Comparison of ENCODE assay signal across 14 cellular contexts in genomic region chr19:14511245-14511625, GRCh38. TPM values are rescaled to one million over a fixed set of nuclear protein-coding genes. Genes with fewer than 3 reads are reported as not detected.
DNase-seq lines count a peak whose midpoint lies in the region; ATAC-seq and TF ChIP-seq lines count a peak whose summit lies in the region.
"Had no signal": no experiment of that assay in that cellular context is flagged by ENCODE, and none has a peak within 500 bp of the region (broad histone marks: within the 10 kb centered on the region; RNA-seq: fewer than 3 reads in every experiment).

No MANE protein-coding gene starts in this region.

- no peaks in the 10 kb centered on the region for H3K9me3 Mint-ChIP-seq in stimulated activated naive CD8-positive, alpha-beta T cell treated with anti-CD3 and anti-CD28 coated beads, Interleukin-15, amount 100 ng/mL, for 72 hours
- H3K9me3 Mint-ChIP-seq: T-helper 2 cell treated with Interferon-gamma antibody and Interleukin-4, amounts not matched to agents 5 μg/mL and 100 μg/mL, for 36 hours had no signal

- 0 out of 2 replicates have a peak overlapping the region, but pooled peaks have one; percentile 31 for H3K4me2 ChIP-seq in SK-N-SH
- H3K4me2 ChIP-seq in fibroblast of lung (ENCODE audit: extremely low read depth, insufficient read depth, low read length) = no peak overlapping the region
- H3K4me2 ChIP-seq in skeletal muscle satellite cell (ENCODE audit: low read length) = peak overlapping the region; percentile 80

- H3K36me3 ChIP-seq in SK-N-SH (replicated peaks in 1 of 2; ENCODE audit: control insufficient read depth in 1 of 2, insufficient read depth in 2 of 2, low read length in 1 of 2) (peaks cover 21 to 25% of the 10 kb centered on the region in 2 experiments), fibroblast of lung (ENCODE audit: control insufficient read depth, insufficient read depth, low read length) (peaks cover 20% of the 10 kb centered on the region), skeletal muscle satellite cell (ENCODE audit: insufficient read depth, low read length) (peaks cover 26% of the 10 kb centered on the region)

- no peak overlapping the region for H3K4me3 Mint-ChIP-seq in T-helper 17 cell
- H3K4me3 Mint-ChIP-seq in stimulated activated naive CD8-positive, alpha-beta T cell treated with anti-CD3 and anti-CD28 coated beads, Interleukin-15, amount 100 ng/mL, for 72 hours = no peak overlapping the region
- H3K4me3 Mint-ChIP-seq: T-helper 2 cell treated with Interferon-gamma antibody and Interleukin-4, amounts not matched to agents 5 μg/mL and 100 μg/mL, for 36 hours had no signal

- 89% methylated on average over 4 of the region's 4 CpGs for WGBS in SK-N-SH (ENCODE audit: low lambda C conversion rate)

- H3K4me3 ChIP-seq in SK-N-SH (ENCODE audit: low read depth in 2 of 2, low read length in 1 of 2) = no peak overlapping the region
- H3K4me3 ChIP-seq in fibroblast of lung (replicated peaks in 1 of 4; ENCODE audit: control extremely low read depth in 1 of 4, insufficient read depth in 1 of 4, low read depth in 3 of 4, low read length in 4 of 4) = no peak overlapping the region
- peak overlapping the region; percentile 41 for H3K4me3 ChIP-seq in skeletal muscle satellite cell (ENCODE audit: low read length)
- H3K4me3 ChIP-seq: colonic mucosa had no signal

- TF ChIP-seq RAD21 in SK-N-SH (IDR thresholded peaks at IDR 0.05; ENCODE audit: low read length) = no peak

- no peaks in the 10 kb centered on the region for H3K9me2 ChIP-seq in SK-N-SH

- POLR2A ChIA-PET in SK-N-SH (lab: Yijun Ruan, JAX) = no interaction called here

- TF ChIP-seq CTCF in SK-N-SH (IDR thresholded peaks at IDR 0.05) (no peak), fibroblast of lung (conservative IDR thresholded peaks at IDR 0.05 in 1 of 2, IDR thresholded peaks at IDR 0.05 in 1 of 2; ENCODE audit: low read depth in 1 of 2, low read length in 2 of 2) (no peak)

- H3K4me1 Mint-ChIP-seq in T-helper 17 cell = peaks cover 35% of the 10 kb centered on the region
- H3K4me1 Mint-ChIP-seq in stimulated activated naive CD8-positive, alpha-beta T cell treated with anti-CD3 and anti-CD28 coated beads, Interleukin-15, amount 100 ng/mL, for 72 hours = peaks cover 69% of the 10 kb centered on the region

- H3K9me3 ChIP-seq in SK-N-SH = no peaks in the 10 kb centered on the region
- H3K9me3 ChIP-seq in T-helper 17 cell (ENCODE audit: control insufficient read depth, low read length, poor library complexity, severe bottlenecking) = no peaks in the 10 kb centered on the region
- no peaks in the 10 kb centered on the region for H3K9me3 ChIP-seq in fibroblast of lung (ENCODE audit: control insufficient read depth, insufficient read depth, low read depth, low read length)
- H3K9me3 ChIP-seq in skeletal muscle satellite cell (replicated peaks; ENCODE audit: low read length) = no peaks in the 10 kb centered on the region
- H3K9me3 ChIP-seq: colonic mucosa had no signal

- H2AFZ ChIP-seq in SK-N-SH (ENCODE audit: low read depth) (no peak overlapping the region), fibroblast of lung (ENCODE audit: low read length) (no peak overlapping the region)

- no peak for DNase-seq in SK-N-SH
- no peak for DNase-seq in T-helper 17 cell
- DNase-seq in fibroblast of lung (ENCODE audit: low read depth in 2 of 2) = no peak
- no peak for DNase-seq in NCI-H345 treated with DMSO at 0.1 percent for 48 hours (lab: John Stamatoyannopoulos, UW; ENCODE audit: unreplicated experiment)
- DNase-seq in GF-D8 (lab: John Stamatoyannopoulos, UW) = no peak
- no peak for DNase-seq in stimulated activated naive CD8-positive, alpha-beta T cell treated with anti-CD3 and anti-CD28 coated beads, Interleukin-15, amount 100 ng/mL, for 72 hours
- DNase-seq: 8988T, colonic mucosa, DMS79 treated with DMSO at 0.1 percent for 48 hours, NCI-H1105 treated with DMSO at 0.1 percent for 48 hours had no signal

- H3K27me3 ChIP-seq in SK-N-SH (ENCODE audit: insufficient read depth) (no peaks in the 10 kb centered on the region), fibroblast of lung (ENCODE audit: control insufficient read depth, insufficient read depth, low read length) (no peaks in the 10 kb centered on the region), skeletal muscle satellite cell (ENCODE audit: control insufficient read depth, insufficient read depth, low read length) (no peaks in the 10 kb centered on the region)
- H3K27me3 ChIP-seq: colonic mucosa had no signal

- no peaks in the 10 kb centered on the region for H3K27me3 Mint-ChIP-seq in T-helper 17 cell
- no peaks in the 10 kb centered on the region for H3K27me3 Mint-ChIP-seq in stimulated activated naive CD8-positive, alpha-beta T cell treated with anti-CD3 and anti-CD28 coated beads, Interleukin-15, amount 100 ng/mL, for 72 hours

- CTCF ChIA-PET in SK-N-SH (lab: Yijun Ruan, JAX) = interaction anchor here (1.9 kb wide), 1 partner anchor 27 kb away, joined by 4 read pairs; no protein-coding TSS in a partner anchor

- H3K36me3 Mint-ChIP-seq in T-helper 17 cell (ENCODE audit: low read depth) = peaks cover 4% of the 10 kb centered on the region

- H3K4me1 ChIP-seq in SK-N-SH (ENCODE audit: control insufficient read depth in 1 of 2, insufficient read depth in 2 of 2, low read depth in 1 of 2, low read length in 1 of 2) (peaks cover 12 to 21% of the 10 kb centered on the region in 2 experiments; a peak in 2 of 4 replicates), fibroblast of lung (ENCODE audit: control insufficient read depth, extremely low read depth, insufficient read depth, low read length) (peaks cover 30% of the 10 kb centered on the region), skeletal muscle satellite cell (ENCODE audit: control insufficient read depth, insufficient read depth, low read length) (peaks cover 47% of the 10 kb centered on the region)

- TF ChIP-seq EP300 in SK-N-SH (IDR thresholded peaks at IDR 0.05; ENCODE audit: borderline replicate concordance in 1 of 2, low read depth in 1 of 2, low read length in 1 of 2) = no peak

- no peak overlapping the region for H3K9ac ChIP-seq in SK-N-SH
- H3K9ac ChIP-seq in fibroblast of lung (ENCODE audit: insufficient read depth, low read length) = no peak overlapping the region
- H3K9ac ChIP-seq in skeletal muscle satellite cell (ENCODE audit: low read depth, low read length) = no peak overlapping the region

- H4K20me1 ChIP-seq in SK-N-SH (ENCODE audit: insufficient read depth) = peaks cover 22% of the 10 kb centered on the region
- H4K20me1 ChIP-seq in fibroblast of lung (ENCODE audit: control insufficient read depth, extremely low read depth, insufficient read depth, low read length) = no peaks in the 10 kb centered on the region

- peak overlapping the region; percentile 99 for H3K27ac Mint-ChIP-seq in T-helper 17 cell
- H3K27ac Mint-ChIP-seq in stimulated activated naive CD8-positive, alpha-beta T cell treated with anti-CD3 and anti-CD28 coated beads, Interleukin-15, amount 100 ng/mL, for 72 hours = peak overlapping the region in 1 of 2 donors; percentile 83
- H3K27ac Mint-ChIP-seq: T-helper 2 cell treated with Interferon-gamma antibody and Interleukin-4, amounts not matched to agents 5 μg/mL and 100 μg/mL, for 36 hours had no signal

- peak overlapping the region in 1 of 2 experiments; percentile 80; a peak in 2 of 4 replicates for H3K27ac ChIP-seq in SK-N-SH (ENCODE audit: low read depth in 2 of 2, low read length in 1 of 2)
- peak overlapping the region; percentile 70 for H3K27ac ChIP-seq in fibroblast of lung (ENCODE audit: insufficient read depth, low read length)

- H3K79me2 ChIP-seq in SK-N-SH (ENCODE audit: insufficient read depth) (peaks cover 25% of the 10 kb centered on the region), fibroblast of lung (ENCODE audit: control insufficient read depth, insufficient read depth, low read length) (peaks cover 22% of the 10 kb centered on the region)

- ATAC-seq in SK-N-SH treated with all-trans-retinoic acid at 6 μM for 48 hours (no peak; the same call in 2 of the 3 replicates), T-helper 17 cell (no peak)
- no peak for ATAC-seq in stimulated activated naive CD8-positive, alpha-beta T cell treated with anti-CD3 and anti-CD28 coated beads, Interleukin-15, amount 100 ng/mL, for 72 hours

- peaks cover 45% of the 10 kb centered on the region for H3F3A ChIP-seq in SK-N-SH (replicated peaks; ENCODE audit: insufficient read depth)

RNA-seq across cellular contexts. Expression of gene DNAJB1, which starts 7.0 kb away (rescaled TPM):
- polyA plus RNA-seq in SK-N-SH (2012; rRNA removed) = 95.7 and 103 TPM in 2 replicates
- polyA plus RNA-seq in SK-N-SH (2012; cell fraction: cytosol; rRNA removed) = 95.9 and 110 TPM in 2 replicates
- 65.8 and 66.3 TPM in 2 replicates for polyA plus RNA-seq in SK-N-SH (2012; cell fraction: nucleus; rRNA removed)
- 100 to 1,000 TPM; 483 to 558 TPM for total RNA-seq in T-helper 17 cell
- 77.3 and 87.7 TPM in 2 replicates for total RNA-seq in fibroblast of lung
- 87.3 and 148 TPM in 2 replicates for polyA plus RNA-seq in fibroblast of lung
- polyA plus RNA-seq in fibroblast of lung (2012) = 69.4 and 112 TPM in 2 replicates
- 85.1 and 207 TPM in 2 replicates for polyA minus RNA-seq in fibroblast of lung (ENCODE audit: low replicate concordance)
- total RNA-seq in skeletal muscle satellite cell (2012; rRNA removed) = 74.3 and 74.9 TPM in 2 replicates

RNA-seq across cellular contexts. Expression of gene GIPC1, which starts 15.3 kb away (rescaled TPM):
- polyA plus RNA-seq in SK-N-SH (2012; rRNA removed) = 138 and 144 TPM in 2 replicates
- polyA plus RNA-seq in SK-N-SH (2012; cell fraction: cytosol; rRNA removed) = 64.3 and 109 TPM in 2 replicates
- polyA plus RNA-seq in SK-N-SH (2012; cell fraction: nucleus; rRNA removed) = 108 and 111 TPM in 2 replicates
- 10 to 100 TPM; 34.8 to 38.6 TPM for total RNA-seq in T-helper 17 cell
- total RNA-seq in fibroblast of lung = 80.1 and 129 TPM in 2 replicates
- polyA plus RNA-seq in fibroblast of lung = 57.3 and 72.5 TPM in 2 replicates
- polyA plus RNA-seq in fibroblast of lung (2012) = 106 and 144 TPM in 2 replicates
- 45.0 and 58.4 TPM in 2 replicates for polyA minus RNA-seq in fibroblast of lung (ENCODE audit: low replicate concordance)
- 133 and 141 TPM in 2 replicates for total RNA-seq in skeletal muscle satellite cell (2012; rRNA removed)

RNA-seq across cellular contexts. Expression of gene TECR, which starts 18.2 kb away (rescaled TPM):
- 87.9 and 110 TPM in 2 replicates for polyA plus RNA-seq in SK-N-SH (2012; rRNA removed)
- 32.4 and 57.6 TPM in 2 replicates for polyA plus RNA-seq in SK-N-SH (2012; cell fraction: cytosol; rRNA removed)
- polyA plus RNA-seq in SK-N-SH (2012; cell fraction: nucleus; rRNA removed) = 142 and 144 TPM in 2 replicates
- total RNA-seq in T-helper 17 cell = 100 to 1,000 TPM; 111 to 125 TPM
- 20.5 and 34.0 TPM in 2 replicates for total RNA-seq in fibroblast of lung
- polyA plus RNA-seq in fibroblast of lung = 73.4 and 109 TPM in 2 replicates
- polyA plus RNA-seq in fibroblast of lung (2012) = 103 and 161 TPM in 2 replicates
- polyA minus RNA-seq in fibroblast of lung (ENCODE audit: low replicate concordance) = 344 and 409 TPM in 2 replicates
- total RNA-seq in skeletal muscle satellite cell (2012; rRNA removed) = 21.0 and 33.6 TPM in 2 replicates

RNA-seq across cellular contexts. Expression of gene PTGER1, which starts 36.1 kb away (rescaled TPM):
- 4.6 and 6.0 TPM in 2 replicates for polyA plus RNA-seq in SK-N-SH (2012; rRNA removed)
- polyA plus RNA-seq in SK-N-SH (2012; cell fraction: cytosol; rRNA removed) = 2.0 and 3.4 TPM in 2 replicates
- polyA plus RNA-seq in SK-N-SH (2012; cell fraction: nucleus; rRNA removed) = 2.4 and 3.9 TPM in 2 replicates
- total RNA-seq in T-helper 17 cell = not detected
- 9.7 and 18.7 TPM in 2 replicates for total RNA-seq in fibroblast of lung
- 0.67 and 2.3 TPM in 2 replicates for polyA plus RNA-seq in fibroblast of lung
- 5.2 and 9.9 TPM in 2 replicates for polyA plus RNA-seq in fibroblast of lung (2012)
- 0.52 and 3.4 TPM in 2 replicates for polyA minus RNA-seq in fibroblast of lung (ENCODE audit: low replicate concordance)
- total RNA-seq in skeletal muscle satellite cell (2012; rRNA removed) = 2.8 and 4.1 TPM in 2 replicates
- polyA plus RNA-seq: right cardiac atrium had no signal
